8 cellular contexts compared by ENCODE assay signal in genomic region chr1:228037401-228038386, GRCh38. TPM values are rescaled to one million over a fixed set of nuclear protein-coding genes. Genes with fewer than 3 reads are reported as not detected.
DNase-seq lines count a peak whose midpoint lies in the region; ATAC-seq lines count a peak whose summit lies in the region.

No MANE protein-coding gene starts in this region.

- no peaks in the 10 kb centered on the region for H3K36me3 Mint-ChIP-seq in activated naive CD4-positive, alpha-beta T cell treated with anti-CD3 and anti-CD28 coated beads, Interleukin-2, amount 10 ng/mL, durations not matched to agents 7 days and 5 days

- CTCF ChIA-PET in activated naive CD4-positive, alpha-beta T cell treated with anti-CD3 and anti-CD28 coated beads, Interleukin-2, amount 10 ng/mL, durations not matched to agents 7 days and 5 days (lab: Charles Lee) = no interaction called here

- ATAC-seq in HG03095 (IDR thresholded peaks at IDR 0.05; ENCODE audit: unreplicated experiment) = peak; percentile 92

- no peak overlapping the region for H3K27ac Mint-ChIP-seq in activated naive CD4-positive, alpha-beta T cell treated with anti-CD3 and anti-CD28 coated beads, Interleukin-2, amount 10 ng/mL, durations not matched to agents 7 days and 5 days

- H3K27me3 Mint-ChIP-seq in activated naive CD4-positive, alpha-beta T cell treated with anti-CD3 and anti-CD28 coated beads, Interleukin-2, amount 10 ng/mL, durations not matched to agents 7 days and 5 days = peaks cover 58% of the 10 kb centered on the region

- DNase-seq in NCI-H146 (lab: John Stamatoyannopoulos, UW) = peak; percentile 15
- no peak for DNase-seq in NCI-H146 treated with DMSO at 0.1 percent for 48 hours (lab: John Stamatoyannopoulos, UW; ENCODE audit: unreplicated experiment)
- peak; percentile 40 for DNase-seq in activated naive CD4-positive, alpha-beta T cell treated with anti-CD3 and anti-CD28 coated beads, Interleukin-2, amount 10 ng/mL, durations not matched to agents 7 days and 5 days
- peak; percentile 63 for DNase-seq in kidney tubule cell (ENCODE audit: low spot score)
- peak; percentile 59 for DNase-seq in stimulated activated CD8-positive, alpha-beta memory T cell treated with anti-CD3 and anti-CD28 coated beads, Interleukin-4, amount 100 ng/mL, for 48 hours
- no peak for DNase-seq in NCI-H345 treated with DMSO at 0.1 percent for 48 hours (lab: John Stamatoyannopoulos, UW; ENCODE audit: unreplicated experiment)
- DNase-seq in cerebellum (ENCODE audit: low spot score) = no peak

- H3K9me3 Mint-ChIP-seq in activated naive CD4-positive, alpha-beta T cell treated with anti-CD3 and anti-CD28 coated beads, Interleukin-2, amount 10 ng/mL, durations not matched to agents 7 days and 5 days = no peaks in the 10 kb centered on the region

- H3K4me1 Mint-ChIP-seq in activated naive CD4-positive, alpha-beta T cell treated with anti-CD3 and anti-CD28 coated beads, Interleukin-2, amount 10 ng/mL, durations not matched to agents 7 days and 5 days = no peaks in the 10 kb centered on the region

- H3K4me3 Mint-ChIP-seq in activated naive CD4-positive, alpha-beta T cell treated with anti-CD3 and anti-CD28 coated beads, Interleukin-2, amount 10 ng/mL, durations not matched to agents 7 days and 5 days = no peak overlapping the region

RNA-seq across cellular contexts. Expression of gene WNT3A, which starts 30.9 kb away (rescaled TPM):
- 0.45 TPM for total RNA-seq in cerebellum

RNA-seq across cellular contexts. Expression of gene ARF1, which starts 44.8 kb away (rescaled TPM):
- total RNA-seq in cerebellum = 102 TPM

Comparison
In these comparisons a context has a peak if more than half of its experiments do, and no peak if none do; other contexts are left out.
1. DNase-seq: peak in NCI-H146 (single experiment), activated naive CD4-positive, alpha-beta T cell treated with anti-CD3 and anti-CD28 coated beads, Interleukin-2, amount 10 ng/mL, durations not matched to agents 7 days and 5 days (single experiment), kidney tubule cell (single experiment) and stimulated activated CD8-positive, alpha-beta memory T cell treated with anti-CD3 and anti-CD28 coated beads, Interleukin-4, amount 100 ng/mL, for 48 hours (single experiment); none in NCI-H146 treated with DMSO at 0.1 percent for 48 hours (single experiment), NCI-H345 treated with DMSO at 0.1 percent for 48 hours (single experiment) and cerebellum (single experiment).